Comparison of ENCODE assay signal across 29 cellular contexts in genomic region chr1:166418344-166418895, GRCh38.
"Had no signal": no experiment of that assay in that cellular context is flagged by ENCODE, and none has a peak within 500 bp of the region (broad histone marks: within the 10 kb centered on the region; RNA-seq: fewer than 3 reads in every experiment).

No MANE protein-coding gene starts in this region.

- H3K27me3 Mint-ChIP-seq: activated CD4-positive, alpha-beta memory T cell treated with anti-CD3 and anti-CD28 coated beads, Interleukin-2, amount 10 ng/mL, durations not matched to agents 7 days and 5 days; activated CD4-positive, alpha-beta T cell treated with anti-CD3 and anti-CD28 coated beads, Interleukin-2, amount 10 ng/mL, durations not matched to agents 7 days and 5 days had no signal

- DNase-seq: activated CD4-positive, alpha-beta memory T cell treated with anti-CD3 and anti-CD28 coated beads, Interleukin-2, amount 10 ng/mL, durations not matched to agents 7 days and 5 days; activated CD4-positive, alpha-beta T cell treated with anti-CD3 and anti-CD28 coated beads for 1 hour; activated CD4-positive, alpha-beta T cell treated with anti-CD3 and anti-CD28 coated beads for 4 hours; activated CD4-positive, alpha-beta T cell treated with anti-CD3 and anti-CD28 coated beads, Interleukin-2, amount 10 ng/mL, durations not matched to agents 7 days and 5 days; activated CD4-positive, alpha-beta T cell treated with anti-CD3 and anti-CD28 coated beads, Interleukin-2, amount 50 U/mL, for 4 hours; activated CD8-positive, alpha-beta memory T cell treated with anti-CD3 and anti-CD28 coated beads for 24 hours; activated effector memory CD4-positive, alpha-beta T cell treated with Interleukin-2 at 50 U/mL for 16 hours; activated gamma-delta T cell treated with Interleukin-2 at 50 U/mL for 16 hours; activated naive CD4-positive, alpha-beta T cell treated with anti-CD3 and anti-CD28 coated beads, Interleukin-2, amount 50 U/mL, for 16 hours; activated naive CD4-positive, alpha-beta T cell treated with Interleukin-2 at 50 U/mL for 16 hours; activated T-cell treated with anti-CD3 and anti-CD28 coated beads, Interleukin-2, amount 50 U/mL, for 4 hours; amniotic stem cell; aorta; body of pancreas; cortex of kidney; dermis blood vessel endothelial cell; effector CD4-positive, alpha-beta T cell; effector memory CD8-positive, alpha-beta T cell; erythroblast; foreskin keratinocyte; T-helper 2 cell had no signal

- H3K9me3 Mint-ChIP-seq: activated CD4-positive, alpha-beta memory T cell treated with anti-CD3 and anti-CD28 coated beads, Interleukin-2, amount 10 ng/mL, durations not matched to agents 7 days and 5 days; activated CD4-positive, alpha-beta T cell treated with anti-CD3 and anti-CD28 coated beads, Interleukin-2, amount 10 ng/mL, durations not matched to agents 7 days and 5 days; activated T-cell treated with anti-CD3 and anti-CD28 coated beads, Interleukin-2, amount 50 U/mL, for 4 hours; effector memory CD8-positive, alpha-beta T cell had no signal

- H3K27me3 ChIP-seq: body of pancreas, foreskin keratinocyte, gastroesophageal sphincter had no signal

- H3K27ac Mint-ChIP-seq: activated CD4-positive, alpha-beta memory T cell treated with anti-CD3 and anti-CD28 coated beads, Interleukin-2, amount 10 ng/mL, durations not matched to agents 7 days and 5 days; activated CD4-positive, alpha-beta T cell treated with anti-CD3 and anti-CD28 coated beads, Interleukin-2, amount 10 ng/mL, durations not matched to agents 7 days and 5 days; activated naive CD8-positive, alpha-beta T cell; activated T-helper 17 cell treated with anti-CD3 and anti-CD28 coated beads, Interleukin-2, amount 50 U/mL, for 72 hours; effector memory CD8-positive, alpha-beta T cell; WTC11 had no signal

- H3K9me3 ChIP-seq: body of pancreas, esophagus muscularis mucosa had no signal

- H3K36me3 Mint-ChIP-seq: activated naive CD8-positive, alpha-beta T cell had no signal

- H3K36me3 ChIP-seq: esophagus muscularis mucosa, gastroesophageal sphincter had no signal

- ATAC-seq: activated T-cell treated with anti-CD3 and anti-CD28 coated beads, Interleukin-2, amount 50 U/mL, for 4 hours; activated T-helper 17 cell treated with anti-CD3 and anti-CD28 coated beads, Interleukin-2, amount 50 U/mL, for 72 hours; body of pancreas; effector memory CD8-positive, alpha-beta T cell; foreskin keratinocyte; gastroesophageal sphincter; WTC11 had no signal

- FAIRE-seq: colon, TTC549 had no signal

- H3K4me3 ChIP-seq: body of pancreas, esophagus muscularis mucosa, gastroesophageal sphincter had no signal

- H3K4me3 Mint-ChIP-seq: activated CD4-positive, alpha-beta memory T cell treated with anti-CD3 and anti-CD28 coated beads, Interleukin-2, amount 10 ng/mL, durations not matched to agents 7 days and 5 days; activated CD4-positive, alpha-beta T cell treated with anti-CD3 and anti-CD28 coated beads, Interleukin-2, amount 10 ng/mL, durations not matched to agents 7 days and 5 days; activated naive CD8-positive, alpha-beta T cell; activated T-cell treated with anti-CD3 and anti-CD28 coated beads, Interleukin-2, amount 50 U/mL, for 4 hours; activated T-helper 17 cell treated with anti-CD3 and anti-CD28 coated beads, Interleukin-2, amount 50 U/mL, for 72 hours; effector memory CD8-positive, alpha-beta T cell; WTC11 had no signal

- H3K4me1 ChIP-seq: body of pancreas, esophagus muscularis mucosa, foreskin keratinocyte, gastroesophageal sphincter had no signal

- H3K4me1 Mint-ChIP-seq: activated CD4-positive, alpha-beta memory T cell treated with anti-CD3 and anti-CD28 coated beads, Interleukin-2, amount 10 ng/mL, durations not matched to agents 7 days and 5 days; activated CD4-positive, alpha-beta T cell treated with anti-CD3 and anti-CD28 coated beads, Interleukin-2, amount 10 ng/mL, durations not matched to agents 7 days and 5 days; activated T-helper 17 cell treated with anti-CD3 and anti-CD28 coated beads, Interleukin-2, amount 50 U/mL, for 72 hours; WTC11 had no signal

- H3K27ac ChIP-seq: body of pancreas, esophagus muscularis mucosa, foreskin keratinocyte, gastroesophageal sphincter, VCaP had no signal
